In the genomic region with DNA sequence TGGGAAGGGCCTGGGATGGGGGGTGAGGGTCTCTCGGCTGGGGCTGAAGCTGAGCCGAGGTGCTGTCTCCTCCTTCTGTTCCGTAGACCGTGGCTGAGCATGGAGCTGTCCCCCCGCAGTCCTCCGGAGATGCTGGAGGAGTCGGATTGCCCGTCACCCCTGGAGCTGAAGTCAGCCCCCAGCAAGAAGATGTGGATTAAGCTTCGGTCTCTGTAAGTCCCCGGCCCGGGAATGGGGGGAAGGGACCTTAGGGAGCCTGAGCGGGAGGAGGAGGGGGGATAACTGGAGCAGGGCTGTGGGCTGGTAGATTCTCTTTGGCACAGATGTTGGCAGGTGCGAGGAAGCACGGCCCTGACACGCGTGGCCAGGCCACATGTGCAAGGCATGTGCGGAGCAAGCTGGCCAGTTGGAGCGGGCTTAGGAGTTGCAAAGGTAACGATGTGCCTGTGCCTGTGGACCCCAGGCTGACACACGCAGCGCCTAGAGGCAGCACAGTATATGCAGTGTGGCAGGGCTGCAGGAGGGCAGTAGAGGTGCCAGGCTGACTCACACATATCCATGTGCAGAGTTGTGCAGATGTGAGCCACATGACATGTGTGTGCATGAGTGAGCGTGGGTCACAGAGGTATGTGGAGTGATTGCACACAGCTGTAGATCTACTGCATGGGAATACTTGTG, we compare ENCODE assay signal across 8 cellular contexts. TPM values are rescaled to one million over a fixed set of nuclear protein-coding genes. Genes with fewer than 3 reads are reported as not detected.
DNase-seq lines count a peak whose midpoint lies in the region; ATAC-seq, FAIRE-seq and TF ChIP-seq lines count a peak whose summit lies in the region.

No MANE protein-coding gene starts in this region.

- TF ChIP-seq POLR2A in Peyer's patch (IDR thresholded peaks at IDR 0.05) (no peak), stomach (IDR thresholded peaks at IDR 0.05) (no peak)

- peak; percentile 22 for ATAC-seq in GM19395 (IDR thresholded peaks at IDR 0.05; ENCODE audit: unreplicated experiment)
- ATAC-seq in HG02588 (IDR thresholded peaks at IDR 0.05; ENCODE audit: unreplicated experiment) = no peak
- no peak for ATAC-seq in HG03039 (IDR thresholded peaks at IDR 0.05; ENCODE audit: unreplicated experiment)
- no peak for ATAC-seq in GM18517 (IDR thresholded peaks at IDR 0.05; ENCODE audit: unreplicated experiment)

- no peaks in the 10 kb centered on the region for H3K79me1 ChIP-seq in mesenchymal stem cell (replicated peaks; ENCODE audit: low read length, poor library complexity, severe bottlenecking)

- WGBS in mesenchymal stem cell = 12% methylated on average over 22 of the region's 22 CpGs
- WGBS in stomach, 5 donors = 4 to 8% (median 7%) methylated on average over 18 to 22 of the region's 22 CpGs

- H3K36me3 ChIP-seq in Peyer's patch (no peaks in the 10 kb centered on the region), bronchial epithelial cell (ENCODE audit: control insufficient read depth, insufficient read depth, low read length) (no peaks in the 10 kb centered on the region), mesenchymal stem cell (ENCODE audit: control insufficient read depth in 1 of 2, insufficient read depth in 2 of 2, low read depth in 1 of 2, low read length in 2 of 2) (no peaks in the 10 kb centered on the region), stomach (no peaks in the 10 kb centered on the region)

- H3K4me3 ChIP-seq in Peyer's patch (peak overlapping the region; percentile 31 to 53 (median 49)), bronchial epithelial cell (ENCODE audit: low read depth, low read length) (peak overlapping the region; percentile 19), mesenchymal stem cell (ENCODE audit: insufficient read depth in 1 of 2, low read depth in 1 of 2, low read length in 2 of 2) (peak overlapping the region; percentile 40 to 76), stomach (peak overlapping the region; percentile 48 to 59 (median 48))

- no peak overlapping the region for H2BK12ac ChIP-seq in mesenchymal stem cell (ENCODE audit: low read length in 2 of 2)

- no peak overlapping the region for H3K4ac ChIP-seq in mesenchymal stem cell (ENCODE audit: low read depth in 1 of 2, low read length in 2 of 2)

- H4K91ac ChIP-seq in mesenchymal stem cell (ENCODE audit: low read length) = no peak overlapping the region

- FAIRE-seq in bronchial epithelial cell (lab: Jason Lieb, UNC) = peak; percentile 98

- peak in 1 of 3 donors; percentile 50 for DNase-seq in Peyer's patch
- peak; percentile 92 for DNase-seq in bronchial epithelial cell (ENCODE audit: low read depth)
- no peak for DNase-seq in mesenchymal stem cell
- DNase-seq in stomach = no peak

- no peak overlapping the region for H3K9ac ChIP-seq in mesenchymal stem cell (ENCODE audit: low read length)

- peak overlapping the region in 1 of 4 donors; percentile 38 for H3K27ac ChIP-seq in Peyer's patch
- no peak overlapping the region for H3K27ac ChIP-seq in mesenchymal stem cell (ENCODE audit: low read length, poor library complexity, severe bottlenecking)
- H3K27ac ChIP-seq in stomach = peak overlapping the region in 2 of 5 donors; percentile 14 to 70

- H4K8ac ChIP-seq in mesenchymal stem cell (ENCODE audit: low read length) = no peak overlapping the region

- no peak overlapping the region for H2BK120ac ChIP-seq in mesenchymal stem cell (ENCODE audit: low read depth, low read length)

- H3K9me3 ChIP-seq in Peyer's patch = no peaks in the 10 kb centered on the region
- no peaks in the 10 kb centered on the region for H3K9me3 ChIP-seq in mesenchymal stem cell (ENCODE audit: control insufficient read depth, low read length)
- H3K9me3 ChIP-seq in stomach = no peaks in the 10 kb centered on the region

- H3K18ac ChIP-seq in mesenchymal stem cell (ENCODE audit: low read depth in 1 of 2, low read length in 2 of 2) = peak overlapping the region in 1 of 2 experiments; percentile 5

- TF ChIP-seq EP300 in stomach (IDR thresholded peaks at IDR 0.05) = no peak

- H3K23ac ChIP-seq in mesenchymal stem cell (ENCODE audit: low read length in 2 of 2) = no peak overlapping the region

- no peak overlapping the region for H2BK15ac ChIP-seq in mesenchymal stem cell (ENCODE audit: low read depth, poor library complexity, severe bottlenecking)

- H3K4me1 ChIP-seq in Peyer's patch (peaks cover 0 to 14% (median 11%) of the 10 kb centered on the region in 4 donors), mesenchymal stem cell (ENCODE audit: control insufficient read depth, insufficient read depth, low read depth, low read length) (peaks cover 14% of the 10 kb centered on the region), stomach (peaks cover 9 to 22% (median 15%) of the 10 kb centered on the region in 4 donors)

- no peaks in the 10 kb centered on the region for H3K27me3 ChIP-seq in Peyer's patch
- H3K27me3 ChIP-seq in bronchial epithelial cell (ENCODE audit: control insufficient read depth, insufficient read depth, low read length) = peaks cover 12% of the 10 kb centered on the region
- peaks cover 93 to 96% of the 10 kb centered on the region in 2 experiments for H3K27me3 ChIP-seq in mesenchymal stem cell (ENCODE audit: control insufficient read depth in 1 of 2, insufficient read depth in 1 of 2, low read length in 2 of 2)
- H3K27me3 ChIP-seq in stomach = peaks cover 0 to 43% (median 24%) of the 10 kb centered on the region in 3 donors

- H2BK5ac ChIP-seq in mesenchymal stem cell (ENCODE audit: low read depth, low read length, poor library complexity, severe bottlenecking) = no peak overlapping the region

- intact Hi-C loops in stomach (cut with DNase I; ENCODE audit: low total_unique reads) = no loop called here

- H2AK5ac ChIP-seq in mesenchymal stem cell (ENCODE audit: low read length, severe bottlenecking) = no peak overlapping the region

- H3K14ac ChIP-seq in mesenchymal stem cell (ENCODE audit: low read length in 2 of 2) = no peak overlapping the region

- peak overlapping the region; percentile 80 for H3K4me2 ChIP-seq in mesenchymal stem cell (ENCODE audit: low read length, poor library complexity, severe bottlenecking)

- TF ChIP-seq CTCF in Peyer's patch (IDR thresholded peaks at IDR 0.05) = no peak
- TF ChIP-seq CTCF in bronchial epithelial cell (IDR thresholded peaks at IDR 0.05; ENCODE audit: insufficient read depth, low read length, severe bottlenecking) = peak; percentile 7
- no peak for TF ChIP-seq CTCF in stomach (IDR thresholded peaks at IDR 0.05)

- no peak overlapping the region for H2AFZ ChIP-seq in mesenchymal stem cell (ENCODE audit: low read depth, low read length)

RNA-seq across cellular contexts. Expression of gene PDE1B, which starts 0.5 kb away (rescaled TPM):
- total RNA-seq in Peyer's patch (1 to 10 TPM in 3 of 4 donors, under 1 TPM in 1; 0.88 to 9.1 (median 2.9) TPM), bronchial epithelial cell (not detected in 2 replicates), stomach (10 to 100 TPM in 4 of 5 donors, 1 to 10 TPM in 1; 2.9 to 39.1 (median 14.1) TPM)
- polyA plus RNA-seq in mesenchymal stem cell (2013, experiment 1 of 2) = not detected
- polyA plus RNA-seq in mesenchymal stem cell (2013, experiment 2 of 2) = not detected
- 1 to 10 TPM; 1.8 to 6.1 (median 2.2) TPM for polyA plus RNA-seq in stomach

RNA-seq across cellular contexts. Expression of gene PPP1R1A, which starts 38.5 kb away (rescaled TPM):
- total RNA-seq in Peyer's patch (1 to 10 TPM; 1.1 to 4.1 (median 1.8) TPM), bronchial epithelial cell (not detected in 2 replicates), stomach (100 to 1,000 TPM in 1 of 5 donors, 10 to 100 TPM in 1, 1 to 10 TPM in 2, not detected in 1; 5.5 to 313 (median 42.3) TPM)
- not detected for polyA plus RNA-seq in mesenchymal stem cell (2013, experiment 1 of 2)
- not detected for polyA plus RNA-seq in mesenchymal stem cell (2013, experiment 2 of 2)
- 1 to 10 TPM; 2.6 to 9.9 (median 5.9) TPM for polyA plus RNA-seq in stomach

RNA-seq across cellular contexts. Expression of gene NCKAP1L, which starts 52.4 kb away (rescaled TPM):
- total RNA-seq in Peyer's patch (10 to 100 TPM in 2 of 4 donors, 1 to 10 TPM in 2; 7.4 to 33.8 (median 10.4) TPM), bronchial epithelial cell (not detected in 2 replicates), stomach (10 to 100 TPM in 3 of 5 donors, 1 to 10 TPM in 2; 2.7 to 29.2 (median 15.6) TPM)
- not detected for polyA plus RNA-seq in mesenchymal stem cell (2013, experiment 1 of 2)
- not detected for polyA plus RNA-seq in mesenchymal stem cell (2013, experiment 2 of 2)
- 1 to 10 TPM; 1.7 to 4.2 (median 3.2) TPM for polyA plus RNA-seq in stomach
